17 cellular contexts compared by ENCODE assay signal in the genomic region with DNA sequence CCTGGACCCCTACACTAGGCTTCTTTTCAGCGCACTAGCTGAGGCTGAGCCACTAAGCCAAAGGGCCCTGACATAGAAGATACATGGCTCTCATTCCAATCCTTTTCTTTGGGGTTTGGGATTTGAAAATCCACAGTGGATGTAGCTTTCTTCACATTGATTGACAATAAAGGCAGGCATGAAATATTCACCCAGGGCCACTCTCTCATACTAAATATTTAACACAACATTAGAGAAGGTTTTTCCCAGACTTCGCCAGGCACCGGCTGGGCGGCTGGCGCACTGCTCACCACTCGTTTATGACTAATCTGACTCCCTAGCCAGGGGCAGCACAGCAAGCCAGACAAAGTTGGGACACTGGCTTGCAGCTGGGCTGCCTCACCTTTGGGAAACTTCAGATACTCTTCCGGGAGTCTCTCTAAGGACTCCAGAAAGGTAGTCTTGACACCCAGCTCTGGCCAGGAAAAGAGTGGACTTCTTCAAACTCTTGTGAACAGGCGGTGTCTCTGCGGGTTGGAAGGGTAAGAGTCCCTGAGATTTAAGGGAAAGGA. TPM values are rescaled to one million over a fixed set of nuclear protein-coding genes. Genes with fewer than 3 reads are reported as not detected.
DNase-seq lines count a peak whose midpoint lies in the region; FAIRE-seq and TF ChIP-seq lines count a peak whose summit lies in the region.
"Had no signal": no experiment of that assay in that cellular context is flagged by ENCODE, and none has a peak within 500 bp of the region (broad histone marks: within the 10 kb centered on the region; RNA-seq: fewer than 3 reads in every experiment).

No MANE protein-coding gene starts in this region.

- no peak overlapping the region for H2AFZ ChIP-seq in neuronal stem cell (ENCODE audit: low read length)

- TF ChIP-seq CTCF in AG10803 (conservative IDR thresholded peaks at IDR 0.05; ENCODE audit: low read length) (no peak), sigmoid colon (IDR thresholded peaks at IDR 0.05) (no peak)

- H2AK5ac ChIP-seq in neuronal stem cell (ENCODE audit: low read depth, low read length): no peak overlapping the region

- no peak for DNase-seq in AG10803 (ENCODE audit: low read depth)
- peak; percentile 86 for DNase-seq in H54 (ENCODE audit: insufficient read length, low spot score)
- DNase-seq in amniotic epithelial cell (ENCODE audit: low read depth): peak; percentile 18
- peak; percentile 41 for DNase-seq in left kidney (ENCODE audit: low read depth, low spot score)
- no peak for DNase-seq in GF-D8 (lab: John Stamatoyannopoulos, UW)
- DNase-seq in sigmoid colon: no peak
- no peak for DNase-seq in Kasumi-1 (lab: John Stamatoyannopoulos, UW)
- no peak for DNase-seq in neuronal stem cell (ENCODE audit: low spot score)
- DNase-seq: activated gamma-delta T cell treated with Interleukin-2 at 50 U/mL for 16 hours; NCI-H1092; stimulated activated CD4-positive, alpha-beta T cell treated with anti-CD3 and anti-CD28 coated beads, Interleukin-4, amount 100 ng/mL, for 4 hours; SW 1271; upper lobe of right lung had no signal

- H3K79me1 ChIP-seq in neuronal stem cell (ENCODE audit: low read depth, low read length): no peaks in the 10 kb centered on the region

- 24 to 26% methylated on average over 9 of the region's 9 CpGs for WGBS in sigmoid colon, 2 donors
- no CpG with 5 or more reads among the region's 9 CpGs for WGBS in neuronal stem cell (ENCODE audit: extremely low coverage in 2 of 2, insufficient read length in 2 of 2, insufficient replicate concordance in 1 of 2), 2 donors

- no peak overlapping the region for H4K91ac ChIP-seq in neuronal stem cell (ENCODE audit: low read depth, low read length, poor library complexity)

- TF ChIP-seq EP300 in sigmoid colon (IDR thresholded peaks at IDR 0.05): no peak

- no peak overlapping the region for H3K9ac ChIP-seq in neuronal stem cell (ENCODE audit: low read depth, low read length, poor library complexity)

- peaks cover 98 to 100% (median 98%) of the 10 kb centered on the region in 3 donors for H3K27me3 ChIP-seq in sigmoid colon
- H3K27me3 ChIP-seq in neuronal stem cell (ENCODE audit: control insufficient read depth in 3 of 3, insufficient read depth in 3 of 3, low read depth in 1 of 3, low read length in 3 of 3): peaks cover 77 to 100% (median 100%) of the 10 kb centered on the region in 3 experiments

- H3K4me2 ChIP-seq in neuronal stem cell (ENCODE audit: insufficient read depth, low read length, poor library complexity, severe bottlenecking): no peak overlapping the region

- no peak overlapping the region for H3K4ac ChIP-seq in neuronal stem cell (ENCODE audit: low read length)

- no peak overlapping the region for H4K8ac ChIP-seq in neuronal stem cell (ENCODE audit: low read depth, low read length)

- no peak overlapping the region for H3K14ac ChIP-seq in neuronal stem cell (ENCODE audit: low read length)

- H2BK120ac ChIP-seq in neuronal stem cell (ENCODE audit: low read depth, low read length): no peak overlapping the region

- TF ChIP-seq POLR2A in H54 (IDR thresholded peaks at IDR 0.05; ENCODE audit: low read depth, low read length) (no peak; the same call in 1 of the 2 replicates), sigmoid colon (IDR thresholded peaks at IDR 0.05) (no peak)

- H3K4me3 ChIP-seq in AG10803 (ENCODE audit: low read length): peak overlapping the region; percentile 86
- H3K4me3 ChIP-seq in sigmoid colon: no peak overlapping the region
- H3K4me3 ChIP-seq in neuronal stem cell (ENCODE audit: low read length in 2 of 2): no peak overlapping the region
- H3K4me3 ChIP-seq: upper lobe of right lung had no signal

- H3K36me3 ChIP-seq in sigmoid colon (no peaks in the 10 kb centered on the region), neuronal stem cell (replicated peaks in 1 of 2; ENCODE audit: control insufficient read depth in 2 of 2, insufficient read depth in 2 of 2, low read length in 2 of 2) (no peaks in the 10 kb centered on the region)
- H3K36me3 ChIP-seq: upper lobe of right lung had no signal

- H3K4me1 ChIP-seq in sigmoid colon: peaks cover 0 to 30% (median 26%) of the 10 kb centered on the region in 4 donors
- no peaks in the 10 kb centered on the region for H3K4me1 ChIP-seq in neuronal stem cell (ENCODE audit: control insufficient read depth in 2 of 2, insufficient read depth in 1 of 2, low read depth in 1 of 2, low read length in 2 of 2)

- H2BK12ac ChIP-seq in neuronal stem cell (ENCODE audit: low read length): no peak overlapping the region

- FAIRE-seq in H54 (lab: Jason Lieb, UNC): peak; percentile 84

- H3K9me3 ChIP-seq in sigmoid colon (no peaks in the 10 kb centered on the region), neuronal stem cell (replicated peaks in 1 of 2; ENCODE audit: control insufficient read depth in 2 of 2, insufficient read depth in 1 of 2, low read depth in 1 of 2, low read length in 2 of 2) (peaks cover 0 to 18% of the 10 kb centered on the region in 2 donors)
- H3K9me3 ChIP-seq: upper lobe of right lung had no signal

- no peak overlapping the region for H3K23ac ChIP-seq in neuronal stem cell (ENCODE audit: low read depth, low read length, poor library complexity)

- no peak overlapping the region for H3K18ac ChIP-seq in neuronal stem cell (ENCODE audit: low read length)

- H2BK5ac ChIP-seq in neuronal stem cell (ENCODE audit: low read length): no peak overlapping the region

- H2BK15ac ChIP-seq in neuronal stem cell (ENCODE audit: low read length): no peak overlapping the region

- intact Hi-C loops in sigmoid colon (cut with DNase I): no loop called here

- H3K27ac ChIP-seq in sigmoid colon (no peak overlapping the region), neuronal stem cell (replicated peaks; ENCODE audit: low read length) (no peak overlapping the region)
- H3K27ac ChIP-seq: upper lobe of right lung had no signal

RNA-seq across cellular contexts. Expression of gene HOXC11, which starts 0.7 kb away (rescaled TPM):
- not detected for total RNA-seq in sigmoid colon
- polyA plus RNA-seq in sigmoid colon: not detected
- polyA plus RNA-seq in neuronal stem cell (2013, experiment 1 of 2): not detected
- polyA plus RNA-seq in neuronal stem cell (2013, experiment 2 of 2): not detected
- total RNA-seq: dermis microvascular lymphatic vessel endothelial cell; liver; naive thymus-derived CD8-positive, alpha-beta T cell; upper lobe of right lung; WTC11 had no signal
- polyA plus RNA-seq: liver; naive thymus-derived CD8-positive, alpha-beta T cell had no signal

RNA-seq across cellular contexts. Expression of gene HOTAIR, which starts 2.5 kb away (rescaled TPM):
- not detected for total RNA-seq in sigmoid colon
- polyA plus RNA-seq in sigmoid colon: not detected
- polyA plus RNA-seq in neuronal stem cell (2013, experiment 1 of 2): not detected
- polyA plus RNA-seq in neuronal stem cell (2013, experiment 2 of 2): not detected
- total RNA-seq: dermis microvascular lymphatic vessel endothelial cell; liver; naive thymus-derived CD8-positive, alpha-beta T cell; upper lobe of right lung; WTC11 had no signal
- polyA plus RNA-seq: liver; naive thymus-derived CD8-positive, alpha-beta T cell had no signal

RNA-seq across cellular contexts. Expression of gene HOXC10, which starts 12.7 kb away (rescaled TPM):
- not detected for total RNA-seq in sigmoid colon
- not detected for polyA plus RNA-seq in sigmoid colon
- polyA plus RNA-seq in neuronal stem cell (2013, experiment 1 of 2): not detected
- not detected for polyA plus RNA-seq in neuronal stem cell (2013, experiment 2 of 2)
- total RNA-seq: dermis microvascular lymphatic vessel endothelial cell; liver; naive thymus-derived CD8-positive, alpha-beta T cell; upper lobe of right lung; WTC11 had no signal
- polyA plus RNA-seq: liver; naive thymus-derived CD8-positive, alpha-beta T cell had no signal

RNA-seq across cellular contexts. Expression of gene HOXC12, which starts 17.5 kb away (rescaled TPM):
- total RNA-seq in sigmoid colon: not detected
- polyA plus RNA-seq in sigmoid colon: not detected
- not detected for polyA plus RNA-seq in neuronal stem cell (2013, experiment 1 of 2)
- not detected for polyA plus RNA-seq in neuronal stem cell (2013, experiment 2 of 2)
- total RNA-seq: dermis microvascular lymphatic vessel endothelial cell; liver; naive thymus-derived CD8-positive, alpha-beta T cell; upper lobe of right lung; WTC11 had no signal
- polyA plus RNA-seq: liver; naive thymus-derived CD8-positive, alpha-beta T cell had no signal

RNA-seq across cellular contexts. Expression of gene HOXC9, which starts 27.7 kb away (rescaled TPM):
- not detected for total RNA-seq in sigmoid colon
- under 1 TPM in 1 of 3 donors, not detected in 2; 0.04 TPM for polyA plus RNA-seq in sigmoid colon
- not detected for polyA plus RNA-seq in neuronal stem cell (2013, experiment 1 of 2)
- not detected for polyA plus RNA-seq in neuronal stem cell (2013, experiment 2 of 2)
- total RNA-seq: liver; naive thymus-derived CD8-positive, alpha-beta T cell; WTC11 had no signal
- polyA plus RNA-seq: liver; naive thymus-derived CD8-positive, alpha-beta T cell had no signal

Comparison
In these comparisons a context has a peak if more than half of its experiments do, and no peak if none do; other contexts are left out.
1. DNase-seq: peak in H54 (single experiment), amniotic epithelial cell (single experiment) and left kidney (single experiment); none in AG10803 (single experiment), GF-D8 (single experiment), sigmoid colon (single experiment), Kasumi-1 (0 of 2) and neuronal stem cell (single experiment).